10 cellular contexts compared by ENCODE assay signal in the genomic region with DNA sequence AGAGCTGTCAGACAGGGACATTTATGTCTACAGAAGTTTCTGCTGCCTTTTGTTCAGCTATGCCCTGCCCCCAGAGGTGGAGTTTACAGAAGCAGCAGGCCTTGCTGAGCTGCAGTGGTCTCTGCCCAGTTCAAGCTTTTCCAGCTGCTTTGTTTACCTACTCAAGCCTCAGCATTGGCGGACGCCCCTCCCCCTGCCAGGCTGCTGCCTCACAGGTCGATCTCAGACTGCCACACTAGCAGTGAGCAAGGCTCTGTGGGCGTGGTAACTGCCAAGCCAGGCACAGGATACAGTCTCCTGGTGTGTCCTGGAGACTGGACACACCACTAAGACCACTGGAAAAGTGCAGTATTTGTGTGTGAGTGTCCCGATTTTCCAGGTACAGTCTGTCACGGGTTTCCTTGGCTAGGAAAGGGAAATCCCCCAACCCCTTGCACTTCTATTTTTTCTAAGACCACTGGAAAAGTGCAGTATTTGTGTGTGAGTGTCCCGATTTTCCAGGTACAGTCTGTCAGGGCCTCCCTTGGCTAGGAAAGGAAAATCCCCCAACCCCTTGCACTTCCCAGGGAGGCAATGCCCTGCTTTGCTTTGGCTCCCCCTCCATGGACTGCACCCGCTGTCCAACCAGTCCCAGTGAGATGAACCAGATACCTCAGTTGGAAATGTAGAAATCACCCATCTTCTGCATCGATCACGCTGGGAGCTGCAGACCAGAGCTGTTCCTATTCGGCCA. TPM values are rescaled to one million over a fixed set of nuclear protein-coding genes. Genes with fewer than 3 reads are reported as not detected.
A peak's percentile ranks its signal among the peaks of the same experiment; 100 is the strongest.
DNase-seq lines count a peak whose midpoint lies in the region; FAIRE-seq and TF ChIP-seq lines count a peak whose summit lies in the region.
"Not testable (repeated sequence)": the region's sequence is repeated elsewhere in the genome, so short reads cannot be mapped to it uniquely, and the experiment has no call there.
"Had no signal": no experiment of that assay in that cellular context is flagged by ENCODE, and none has a peak within 500 bp of the region (broad histone marks: within the 10 kb centered on the region; RNA-seq: fewer than 3 reads in every experiment).

No MANE protein-coding gene starts in this region.

- not testable (repeated sequence) for H3K79me2 ChIP-seq in PC-9 (ENCODE audit: low read depth)

- FAIRE-seq in GM12892 (lab: Jason Lieb, UNC), result peak; percentile 24

- not testable (repeated sequence) for H3K27me3 ChIP-seq in PC-9 (ENCODE audit: insufficient read depth, low read depth); neuron (ENCODE audit: insufficient read depth, low read length)

- POLR2A ChIA-PET in PC-9 (lab: Charles Lee; ENCODE audit: unreplicated experiment), result not testable (repeated sequence)

- not testable (repeated sequence) for TF ChIP-seq CTCF in PC-9 (conservative IDR thresholded peaks at IDR 0.05)

- H3K36me3 ChIP-seq in PC-9 (ENCODE audit: low read depth); neuron (ENCODE audit: insufficient read depth, low read length): not testable (repeated sequence)

- in situ Hi-C loops in T47D (cut with HindIII; ENCODE audit: low pct_unique_long_range_greater_than_20kb, low sequenced_read_pairs), result not testable (repeated sequence)

- not testable (repeated sequence) for H3K4me3 ChIP-seq in PC-9
- H3K4me3 ChIP-seq in neuron (ENCODE audit: low read length), result peak overlapping the region; percentile 22

- not testable (repeated sequence) for DNase-seq in GM12892 (ENCODE audit: insufficient read length)
- DNase-seq in NCI-H1092 (lab: John Stamatoyannopoulos, UW), result peak; percentile 73
- DNase-seq in NCI-H2227 treated with DMSO at 0.1 percent for 48 hours (lab: John Stamatoyannopoulos, UW), result peak; percentile 65
- peak in 1 of 2 experiments; percentile 68 for DNase-seq in PC-9
- peak; percentile 19 to 88 for DNase-seq in T47D (ENCODE audit: low read depth in 1 of 2, low spot score in 1 of 2)
- peak; percentile 71 for DNase-seq in iPS-NIHi11 (ENCODE audit: low spot score)

- peak overlapping the region; percentile 42 for H3K4me2 ChIP-seq in PC-9

- CTCF ChIA-PET in PC-9 (lab: Charles Lee), result not testable (repeated sequence)

- H2AFZ ChIP-seq in PC-9, result peak overlapping the region; percentile 47; the same call in 1 of the 2 replicates
- peak overlapping the region; percentile 82 for H2AFZ ChIP-seq in neuron (ENCODE audit: low read depth, low read length)

- H3K27ac ChIP-seq in PC-9, result not testable (repeated sequence)

- not testable (repeated sequence) for H3K9me2 ChIP-seq in PC-9 (ENCODE audit: insufficient read depth)

- not testable (repeated sequence) for H4K20me1 ChIP-seq in PC-9 (ENCODE audit: insufficient read depth)

- H3F3A ChIP-seq in PC-9 (ENCODE audit: insufficient read depth, low read depth), result not testable (repeated sequence)

- BruUV-seq in PC-9 (replicated peaks; lab: Mats Ljungman, UMichigan), result not testable (repeated sequence)

- intact Hi-C loops in PC-9 (cut with micrococcal nuclease; ENCODE audit: unreplicated experiment), result not testable (repeated sequence)

- H3K9me3 ChIP-seq in PC-9 (ENCODE audit: insufficient read depth, low read depth); neuron (ENCODE audit: low read length): not testable (repeated sequence)

- not testable (repeated sequence) for TF ChIP-seq POLR2A in GM12892 (IDR thresholded peaks at IDR 0.05; ENCODE audit: low read depth, low read length)

- not testable (repeated sequence) for H3K4me1 ChIP-seq in PC-9 (replicated peaks; ENCODE audit: insufficient read depth); neuron (ENCODE audit: insufficient read depth, low read length)

RNA-seq across cellular contexts. Expression of gene CFHR5, which starts 14.7 kb away (rescaled TPM):
- polyA plus RNA-seq in GM12892 (2012; ENCODE audit: missing spikeins), result not detected
- not detected in 2 replicates for total RNA-seq in PC-9 (2021)
- total RNA-seq: activated CD4-positive, alpha-beta T cell treated with anti-CD3 and anti-CD28 coated beads for 36 hours; frontal cortex; natural killer cell had no signal

RNA-seq across cellular contexts. Expression of gene CFHR2, which starts 48.5 kb away (rescaled TPM):
- not detected for polyA plus RNA-seq in GM12892 (2012; ENCODE audit: missing spikeins)
- not detected in 2 replicates for total RNA-seq in PC-9 (2021)
- total RNA-seq: activated CD4-positive, alpha-beta T cell treated with anti-CD3 and anti-CD28 coated beads for 36 hours; frontal cortex; natural killer cell had no signal
